Comparison of ENCODE assay signal across 8 cellular contexts in genomic region chr5:141877478-141878185, GRCh38. TPM values are rescaled to one million over a fixed set of nuclear protein-coding genes. Genes with fewer than 3 reads are reported as not detected.
A peak's percentile ranks its signal among the peaks of the same experiment; 100 is the strongest.
DNase-seq lines count a peak whose midpoint lies in the region; ATAC-seq and TF ChIP-seq lines count a peak whose summit lies in the region.

No MANE protein-coding gene starts in this region.

- H3K27ac Mint-ChIP-seq in HFFc6 (no peak overlapping the region), naive B cell (no peak overlapping the region)
- no peak overlapping the region for H3K27ac Mint-ChIP-seq in T-helper 2 cell treated with Interferon-gamma antibody and Interleukin-4, amounts not matched to agents 5 μg/mL and 100 μg/mL, for 36 hours

- ATAC-seq in naive B cell (ENCODE audit: low read depth in 2 of 2), result no peak
- no peak for ATAC-seq in GM18907 (IDR thresholded peaks at IDR 0.05; ENCODE audit: unreplicated experiment)
- no peak for ATAC-seq in HG03460 (IDR thresholded peaks at IDR 0.05; ENCODE audit: unreplicated experiment)
- ATAC-seq in GM19463 (IDR thresholded peaks at IDR 0.05; ENCODE audit: unreplicated experiment), result no peak
- ATAC-seq in HG03457 (IDR thresholded peaks at IDR 0.05; ENCODE audit: unreplicated experiment), result no peak

- H3K4me1 Mint-ChIP-seq in HFFc6 (ENCODE audit: low read depth) (peaks cover 18% of the 10 kb centered on the region), naive B cell (peaks cover 27 to 30% (median 28%) of the 10 kb centered on the region in 3 donors)
- peaks cover 17% of the 10 kb centered on the region for H3K4me1 Mint-ChIP-seq in T-helper 2 cell treated with Interferon-gamma antibody and Interleukin-4, amounts not matched to agents 5 μg/mL and 100 μg/mL, for 36 hours (ENCODE audit: low read depth)

- TF ChIP-seq CTCF in HFFc6 (IDR thresholded peaks at IDR 0.05), result no peak

- H3K36me3 Mint-ChIP-seq in HFFc6 (ENCODE audit: low read depth) (no peaks in the 10 kb centered on the region), naive B cell (peaks cover 0 to 11% of the 10 kb centered on the region in 2 donors)
- H3K36me3 Mint-ChIP-seq in T-helper 2 cell treated with Interferon-gamma antibody and Interleukin-4, amounts not matched to agents 5 μg/mL and 100 μg/mL, for 36 hours (ENCODE audit: low read depth), result peaks cover 2% of the 10 kb centered on the region

- DNase-seq in HFFc6 (no peak), ecto neural progenitor cell (ENCODE audit: low spot score) (peak; percentile 78), naive B cell (no peak)
- no peak for DNase-seq in T-helper 2 cell treated with Interferon-gamma antibody and Interleukin-4, amounts not matched to agents 5 μg/mL and 100 μg/mL, for 36 hours (ENCODE audit: low spot score)

- peaks cover 56% of the 10 kb centered on the region for H3K27me3 Mint-ChIP-seq in HFFc6 (ENCODE audit: insufficient read depth)
- peaks cover 81% of the 10 kb centered on the region for H3K27me3 Mint-ChIP-seq in T-helper 2 cell treated with Interferon-gamma antibody and Interleukin-4, amounts not matched to agents 5 μg/mL and 100 μg/mL, for 36 hours (ENCODE audit: low read depth)
- H3K27me3 Mint-ChIP-seq in naive B cell, result peaks cover 56 to 88% (median 85%) of the 10 kb centered on the region in 3 donors

- H3K9me3 Mint-ChIP-seq in HFFc6 (no peaks in the 10 kb centered on the region), naive B cell (peaks cover 0 to under 1% (median 0%) of the 10 kb centered on the region in 7 donors)
- no peaks in the 10 kb centered on the region for H3K9me3 Mint-ChIP-seq in T-helper 2 cell treated with Interferon-gamma antibody and Interleukin-4, amounts not matched to agents 5 μg/mL and 100 μg/mL, for 36 hours

- peak overlapping the region; percentile 69 for H3K4me3 Mint-ChIP-seq in HFFc6
- peak overlapping the region; percentile 24 for H3K4me3 Mint-ChIP-seq in T-helper 2 cell treated with Interferon-gamma antibody and Interleukin-4, amounts not matched to agents 5 μg/mL and 100 μg/mL, for 36 hours
- H3K4me3 Mint-ChIP-seq in naive B cell, result peak overlapping the region; percentile 53 to 88 (median 71)

RNA-seq across cellular contexts. Expression of gene PCDH1, which starts 0.6 kb away (rescaled TPM):
- total RNA-seq in HFFc6 (2021; fragmentation: NEBNext Ultra II Directional; extraction: Animal tissue kit (Norgen Biotek cat#: 25700)), result under 1 TPM in 5 of 6 experiments, not detected in 1; 0.07 to 0.18 (median 0.07) TPM
- not detected for polyA plus RNA-seq in naive B cell (ENCODE audit: low read depth in 6 of 6)

RNA-seq across cellular contexts. Expression of gene DELE1, which starts 46.0 kb away (rescaled TPM):
- 10 to 100 TPM; 44.4 to 54.2 (median 46.7) TPM for total RNA-seq in HFFc6 (2021; fragmentation: NEBNext Ultra II Directional; extraction: Animal tissue kit (Norgen Biotek cat#: 25700))
- 10 to 100 TPM; 39.1 to 51.1 (median 44.1) TPM for polyA plus RNA-seq in naive B cell (ENCODE audit: low read depth in 6 of 6)
